In genomic region chr17:57283203-57283971, GRCh38 we compare ENCODE assay signal across 19 cellular contexts. TPM values are rescaled to one million over a fixed set of nuclear protein-coding genes. Genes with fewer than 3 reads are reported as not detected.
A peak's percentile ranks its signal among the peaks of the same experiment; 100 is the strongest.
DNase-seq lines count a peak whose midpoint lies in the region; ATAC-seq, FAIRE-seq and TF ChIP-seq lines count a peak whose summit lies in the region.
"Had no signal": no experiment of that assay in that cellular context is flagged by ENCODE, and none has a peak within 500 bp of the region (broad histone marks: within the 10 kb centered on the region; RNA-seq: fewer than 3 reads in every experiment).

No MANE protein-coding gene starts in this region.

- H3K23ac ChIP-seq in H1 (ENCODE audit: insufficient read length) (no peak overlapping the region), trophoblast cell (ENCODE audit: low read length) (no peak overlapping the region)

- no peaks in the 10 kb centered on the region for H3K9me2 ChIP-seq in OCI-LY1 (ENCODE audit: low read depth, low read length)

- no peaks in the 10 kb centered on the region for H3F3A ChIP-seq in OCI-LY1 (ENCODE audit: insufficient read depth, low read length)

- H3K9me3 ChIP-seq in OCI-LY1 (ENCODE audit: low read length) (no peaks in the 10 kb centered on the region), H1 (ENCODE audit: insufficient read depth in 2 of 2, low read depth in 1 of 2, low read length in 1 of 2) (no peaks in the 10 kb centered on the region), trophoblast cell (ENCODE audit: insufficient read depth, low read depth, low read length) (no peaks in the 10 kb centered on the region)
- H3K9me3 ChIP-seq: A549, prostate gland had no signal

- H2AK5ac ChIP-seq in H1 (ENCODE audit: low read depth, low read length): no peak overlapping the region
- H2AK5ac ChIP-seq in trophoblast cell (ENCODE audit: low read length): peak overlapping the region; percentile 46

- no peaks in the 10 kb centered on the region for H3K27me3 ChIP-seq in OCI-LY1 (ENCODE audit: insufficient read depth, low read length)
- no peaks in the 10 kb centered on the region for H3K27me3 ChIP-seq in H1 (replicated peaks in 1 of 4; ENCODE audit: control insufficient read depth in 3 of 4, extremely low read depth in 1 of 4, insufficient read depth in 3 of 4, low read length in 3 of 4)
- H3K27me3 ChIP-seq in trophoblast cell (ENCODE audit: insufficient read depth, low read length): no peaks in the 10 kb centered on the region

- peak overlapping the region; percentile 29; the same call in 1 of the 2 replicates for H3K18ac ChIP-seq in H1 (ENCODE audit: extremely low read depth, low read length)
- H3K18ac ChIP-seq in trophoblast cell (ENCODE audit: low read length): no peak overlapping the region

- peaks cover 64% of the 10 kb centered on the region for H3K36me3 Mint-ChIP-seq in activated CD4-positive, alpha-beta memory T cell treated with anti-CD3 and anti-CD28 coated beads, Interleukin-2, amount 10 ng/mL, durations not matched to agents 7 days and 5 days (ENCODE audit: low read depth)
- peaks cover 29% of the 10 kb centered on the region for H3K36me3 Mint-ChIP-seq in activated CD4-positive, alpha-beta memory T cell treated with anti-CD3 and anti-CD28 coated beads for 36 hours

- H2BK5ac ChIP-seq in H1 (ENCODE audit: low read depth, low read length): no peak overlapping the region
- no peak overlapping the region for H2BK5ac ChIP-seq in trophoblast cell (ENCODE audit: low read depth, low read length, poor library complexity)

- WGBS in H1 (ENCODE audit: extremely low coverage in 1 of 2, insufficient coverage in 1 of 2, insufficient read length in 1 of 2, insufficient replicate concordance in 2 of 2, low coverage in 1 of 2, low lambda C conversion rate in 2 of 2, missing lambda C conversion rate in 1 of 2), 2 experiments: 83% methylated on average over 18 of the region's 18 CpGs; no CpG with 5 or more reads in 1 of the 2 experiments
- WGBS in trophoblast cell (ENCODE audit: extremely low coverage, insufficient coverage, insufficient read length): no CpG with 5 or more reads among the region's 18 CpGs

- H3K14ac ChIP-seq in H1 (ENCODE audit: insufficient read length) (no peak overlapping the region), trophoblast cell (ENCODE audit: low read length) (no peak overlapping the region)

- TF ChIP-seq EP300 in H1 (IDR thresholded peaks at IDR 0.05; ENCODE audit: borderline replicate concordance in 1 of 2, low read depth in 2 of 2, low read length in 2 of 2): no peak

- peak overlapping the region; percentile 84 for H3K27ac ChIP-seq in OCI-LY1 (ENCODE audit: low read depth, low read length, poor library complexity, severe bottlenecking)
- no peak overlapping the region for H3K27ac ChIP-seq in H1 (ENCODE audit: low read depth, low read length)
- H3K27ac ChIP-seq in trophoblast cell (ENCODE audit: low read depth, low read length): no peak overlapping the region
- H3K27ac ChIP-seq: A549, SK-N-MC had no signal

- H2AFZ ChIP-seq in OCI-LY1 (ENCODE audit: low read length): no peak overlapping the region
- no peak overlapping the region for H2AFZ ChIP-seq in H1 (ENCODE audit: low read length)
- no peak overlapping the region for H2AFZ ChIP-seq in trophoblast cell (ENCODE audit: insufficient read depth, low read length, poor library complexity)

- no peak for ATAC-seq in GM19395 (IDR thresholded peaks at IDR 0.05; ENCODE audit: unreplicated experiment)
- ATAC-seq: A549 had no signal

- CTCF ChIA-PET in activated CD4-positive, alpha-beta memory T cell treated with anti-CD3 and anti-CD28 coated beads, Interleukin-2, amount 10 ng/mL, durations not matched to agents 7 days and 5 days (lab: Charles Lee): no interaction called here
- CTCF ChIA-PET in activated CD4-positive, alpha-beta memory T cell treated with anti-CD3 and anti-CD28 coated beads for 36 hours (lab: Charles Lee): interaction anchor here (2.4 kb wide), 1 partner anchor 40 kb away, joined by 11 read pairs; no protein-coding TSS in a partner anchor
- CTCF ChIA-PET in H1 (lab: Charles Lee; ENCODE audit: partially characterized antibody): interaction anchor here (0.9 to 2.6 kb wide), 3 partner anchors 13 to 40 kb away, joined by 3 to 8 read pairs (median 4); no protein-coding TSS in a partner anchor

- no peak for TF ChIP-seq CTCF in OCI-LY1 (IDR thresholded peaks at IDR 0.05; ENCODE audit: low read length)
- TF ChIP-seq CTCF in H1 (IDR thresholded peaks at IDR 0.05; ENCODE audit: control extremely low read depth in 1 of 3, insufficient read depth in 1 of 3, low read depth in 1 of 3, low read length in 3 of 3): no peak

- POLR2A ChIA-PET in activated CD4-positive, alpha-beta memory T cell treated with anti-CD3 and anti-CD28 coated beads, Interleukin-2, amount 10 ng/mL, durations not matched to agents 7 days and 5 days (lab: Charles Lee): interaction anchor here (3.3 kb wide), 1 partner anchor 25 kb away, joined by 17 read pairs; no protein-coding TSS in a partner anchor
- POLR2A ChIA-PET in activated CD4-positive, alpha-beta memory T cell treated with anti-CD3 and anti-CD28 coated beads for 36 hours (lab: Charles Lee): no interaction called here
- POLR2A ChIA-PET in H1 (lab: Charles Lee; ENCODE audit: partially characterized antibody): interaction anchor here (1.2 kb wide), 1 partner anchor 8 kb away, joined by 3 read pairs; no protein-coding TSS in a partner anchor

- H4K8ac ChIP-seq in H1 (ENCODE audit: extremely low read depth, insufficient read depth, low read length) (no peak overlapping the region; the same call in 1 of the 2 replicates), trophoblast cell (ENCODE audit: low read depth, low read length) (no peak overlapping the region)

- H3K36me3 ChIP-seq in OCI-LY1 (ENCODE audit: insufficient read depth, low read length) (peaks cover 77% of the 10 kb centered on the region), H1 (ENCODE audit: control insufficient read depth in 2 of 4, insufficient read depth in 4 of 4, low read length in 3 of 4) (peaks cover 0 to 10% (median 3%) of the 10 kb centered on the region in 4 experiments; a peak in 2 of 8 replicates), trophoblast cell (ENCODE audit: control insufficient read depth in 1 of 2, insufficient read depth in 2 of 2, low read length in 2 of 2) (peaks cover 25 to 43% of the 10 kb centered on the region in 2 experiments)
- H3K36me3 ChIP-seq: prostate gland had no signal

- no peaks in the 10 kb centered on the region for H3K23me2 ChIP-seq in H1 (ENCODE audit: low read depth, low read length)

- no peak overlapping the region for H4K5ac ChIP-seq in H1 (ENCODE audit: insufficient read length, low read depth, low read length)

- DNase-seq in activated CD4-positive, alpha-beta memory T cell treated with anti-CD3 and anti-CD28 coated beads, Interleukin-2, amount 10 ng/mL, durations not matched to agents 7 days and 5 days: no peak
- no peak for DNase-seq in activated CD4-positive, alpha-beta memory T cell treated with anti-CD3 and anti-CD28 coated beads for 36 hours
- DNase-seq in H1 (ENCODE audit: low read depth in 1 of 2, low spot score in 2 of 2) (no peak), trophoblast cell (no peak), G401 (ENCODE audit: low spot score) (no peak), NCI-H748 (lab: John Stamatoyannopoulos, UW; ENCODE audit: unreplicated experiment) (no peak)
- DNase-seq: activated CD8-positive, alpha-beta memory T cell treated with anti-CD3 and anti-CD28 coated beads, Interleukin-2, amount 50 U/mL, for 4 hours; erythroblast; Karpas-422; kidney glomerular epithelial cell; NCI-H1417 treated with DMSO at 0.1 percent for 48 hours; NCI-H510A; stimulated activated CD4-positive, alpha-beta T cell treated with anti-CD3 and anti-CD28 coated beads, Interleukin-15, amount 100 ng/mL, for 24 hours had no signal

- H3K79me1 ChIP-seq in H1 (ENCODE audit: low read depth, low read length) (peaks cover 19% of the 10 kb centered on the region), trophoblast cell (ENCODE audit: low read length) (peaks cover 2% of the 10 kb centered on the region)

- TF ChIP-seq POLR2A in H1 (IDR thresholded peaks at IDR 0.05; ENCODE audit: control extremely low read depth in 1 of 2, low read depth in 2 of 2, low read length in 2 of 2): no peak

- no peak overlapping the region for H2BK15ac ChIP-seq in H1 (ENCODE audit: low read length)

- intact Hi-C loops in activated CD4-positive, alpha-beta memory T cell treated with anti-CD3 and anti-CD28 coated beads for 36 hours (cut with micrococcal nuclease): no loop called here

- H3K27me3 Mint-ChIP-seq in activated CD4-positive, alpha-beta memory T cell treated with anti-CD3 and anti-CD28 coated beads, Interleukin-2, amount 10 ng/mL, durations not matched to agents 7 days and 5 days: no peaks in the 10 kb centered on the region
- no peaks in the 10 kb centered on the region for H3K27me3 Mint-ChIP-seq in activated CD4-positive, alpha-beta memory T cell treated with anti-CD3 and anti-CD28 coated beads for 36 hours

- no peak overlapping the region for H3K4ac ChIP-seq in H1 (replicated peaks; ENCODE audit: insufficient read length, low read depth, low read length)
- H3K4ac ChIP-seq in trophoblast cell (ENCODE audit: low read depth, low read length): no peak overlapping the region

- TF ChIP-seq RAD21 in H1 (IDR thresholded peaks at IDR 0.05 in 1 of 2, conservative IDR thresholded peaks at IDR 0.05 in 1 of 2; ENCODE audit: low read depth in 2 of 2, low read length in 2 of 2): no peak

- H2BK12ac ChIP-seq in H1 (ENCODE audit: low read depth, low read length): no peak overlapping the region
- H2BK12ac ChIP-seq in trophoblast cell (ENCODE audit: low read length): peak overlapping the region; percentile 39

- peaks cover 56% of the 10 kb centered on the region for H3K79me2 ChIP-seq in OCI-LY1 (ENCODE audit: insufficient read depth, low read length)
- peaks cover 0 to 43% of the 10 kb centered on the region in 2 experiments; a peak in 3 of 4 replicates for H3K79me2 ChIP-seq in H1 (ENCODE audit: control insufficient read depth in 1 of 2, insufficient read depth in 2 of 2, low read length in 2 of 2)
- no peaks in the 10 kb centered on the region for H3K79me2 ChIP-seq in trophoblast cell (ENCODE audit: control insufficient read depth, insufficient read depth, low read length, poor library complexity)

- H3K4me3 Mint-ChIP-seq in activated CD4-positive, alpha-beta memory T cell treated with anti-CD3 and anti-CD28 coated beads, Interleukin-2, amount 10 ng/mL, durations not matched to agents 7 days and 5 days: no peak overlapping the region
- no peak overlapping the region for H3K4me3 Mint-ChIP-seq in activated CD4-positive, alpha-beta memory T cell treated with anti-CD3 and anti-CD28 coated beads for 36 hours

- no peak overlapping the region for H4K91ac ChIP-seq in H1 (replicated peaks; ENCODE audit: insufficient read length, low read length)
- no peak overlapping the region for H4K91ac ChIP-seq in trophoblast cell (ENCODE audit: low read depth, low read length)

- no peak overlapping the region for H2BK20ac ChIP-seq in H1 (ENCODE audit: low read length)

- H3K4me1 Mint-ChIP-seq in activated CD4-positive, alpha-beta memory T cell treated with anti-CD3 and anti-CD28 coated beads, Interleukin-2, amount 10 ng/mL, durations not matched to agents 7 days and 5 days: peaks cover 93% of the 10 kb centered on the region
- peaks cover 82% of the 10 kb centered on the region for H3K4me1 Mint-ChIP-seq in activated CD4-positive, alpha-beta memory T cell treated with anti-CD3 and anti-CD28 coated beads for 36 hours (ENCODE audit: low read depth)

- no peaks in the 10 kb centered on the region for H3K9me3 Mint-ChIP-seq in activated CD4-positive, alpha-beta memory T cell treated with anti-CD3 and anti-CD28 coated beads, Interleukin-2, amount 10 ng/mL, durations not matched to agents 7 days and 5 days
- H3K9me3 Mint-ChIP-seq in activated CD4-positive, alpha-beta memory T cell treated with anti-CD3 and anti-CD28 coated beads for 36 hours: no peaks in the 10 kb centered on the region

- H3K27ac Mint-ChIP-seq in activated CD4-positive, alpha-beta memory T cell treated with anti-CD3 and anti-CD28 coated beads, Interleukin-2, amount 10 ng/mL, durations not matched to agents 7 days and 5 days: peak overlapping the region; percentile 88
- no peak overlapping the region for H3K27ac Mint-ChIP-seq in activated CD4-positive, alpha-beta memory T cell treated with anti-CD3 and anti-CD28 coated beads for 36 hours

- H3K9ac ChIP-seq in OCI-LY1 (ENCODE audit: low read length) (no peak overlapping the region), H1 (replicated peaks in 1 of 4; ENCODE audit: extremely low read depth in 1 of 4, low read depth in 3 of 4, low read length in 3 of 4) (no peak overlapping the region), trophoblast cell (ENCODE audit: low read length) (no peak overlapping the region)

- no peak for FAIRE-seq in H1 (lab: Jason Lieb, UNC)
- FAIRE-seq: A549, G401.6 had no signal

- no peak overlapping the region for H3K4me3 ChIP-seq in OCI-LY1 (ENCODE audit: low read depth, low read length, poor library complexity, severe bottlenecking)
- no peak overlapping the region for H3K4me3 ChIP-seq in H1 (ENCODE audit: extremely low read depth in 1 of 4, insufficient read depth in 2 of 4, low read depth in 3 of 4, low read length in 4 of 4)
- no peak overlapping the region for H3K4me3 ChIP-seq in trophoblast cell (ENCODE audit: low read depth, low read length)
- H3K4me3 ChIP-seq: A549, prostate gland, SK-N-MC had no signal

- no peak overlapping the region for H3K4me2 ChIP-seq in OCI-LY1 (ENCODE audit: low read length)
- no peak overlapping the region for H3K4me2 ChIP-seq in H1 (ENCODE audit: insufficient read depth in 1 of 2, low read depth in 2 of 2, low read length in 2 of 2)
- no peak overlapping the region for H3K4me2 ChIP-seq in trophoblast cell (ENCODE audit: low read length)
- H3K4me2 ChIP-seq: A549 had no signal

- H2BK120ac ChIP-seq in H1 (replicated peaks; ENCODE audit: low read depth, low read length) (no peak overlapping the region), trophoblast cell (ENCODE audit: insufficient read depth, low read length, poor library complexity) (no peak overlapping the region)

- H4K20me1 ChIP-seq in OCI-LY1 (ENCODE audit: insufficient read depth, low read length) (no peaks in the 10 kb centered on the region), H1 (replicated peaks in 1 of 2; ENCODE audit: control insufficient read depth in 1 of 2, insufficient read depth in 2 of 2, low read length in 2 of 2) (peaks cover 23 to 32% of the 10 kb centered on the region in 2 experiments)

- no peak overlapping the region for H3K56ac ChIP-seq in H1 (replicated peaks; ENCODE audit: insufficient read length, low read depth, low read length)

- peaks cover 96% of the 10 kb centered on the region for H3K4me1 ChIP-seq in OCI-LY1 (ENCODE audit: insufficient read depth, low read length, severe bottlenecking)
- H3K4me1 ChIP-seq in H1 (replicated peaks in 1 of 4; ENCODE audit: control insufficient read depth in 3 of 4, insufficient read depth in 4 of 4, low read length in 3 of 4): peaks cover 13 to 33% (median 21%) of the 10 kb centered on the region in 4 experiments; a peak in 6 of 7 replicates
- peaks cover 14 to 16% of the 10 kb centered on the region in 2 experiments for H3K4me1 ChIP-seq in trophoblast cell (ENCODE audit: control insufficient read depth in 1 of 2, insufficient read depth in 2 of 2, low read length in 2 of 2)
- H3K4me1 ChIP-seq: A549 had no signal

- no peak overlapping the region for H4K12ac ChIP-seq in trophoblast cell (ENCODE audit: low read depth, low read length)

- in situ Hi-C loops in G401 (cut with HindIII; ENCODE audit: low sequenced_read_pairs): no loop called here

RNA-seq across cellular contexts. Expression of gene MSI2, which starts 27.1 kb away (rescaled TPM):
- 100 to 1,000 TPM; 107 to 111 TPM for total RNA-seq in activated CD4-positive, alpha-beta memory T cell treated with anti-CD3 and anti-CD28 coated beads, Interleukin-2, amount 10 ng/mL, durations not matched to agents 7 days and 5 days
- total RNA-seq in activated CD4-positive, alpha-beta memory T cell treated with anti-CD3 and anti-CD28 coated beads for 36 hours: 10 to 100 TPM; 65.7 to 71.9 TPM
- total RNA-seq in H1 (2021; fragmentation: NEBNext Ultra II Directional; extraction: Animal tissue kit (Norgen Biotek cat#: 25700)): 73.1 and 80.6 TPM in 2 replicates
- 36.7 and 50.7 TPM in 2 replicates for polyA plus RNA-seq in H1 (2011; rRNA removed)
- 42.1 TPM for polyA plus RNA-seq in H1 (2011; cell fraction: cytosol; rRNA removed)
- 128 TPM for polyA plus RNA-seq in H1 (2011; cell fraction: nucleus; rRNA removed)
- 44.3 to 54.1 TPM (median 46.9 TPM) in 4 replicates for polyA plus RNA-seq in H1 (2012, experiment 1 of 2)
- polyA plus RNA-seq in H1 (2012, experiment 2 of 2): 9.0 TPM
- polyA plus RNA-seq in H1 (2013, experiment 1 of 2): 27.9 TPM
- polyA plus RNA-seq in H1 (2013, experiment 2 of 2): 25.3 TPM
- polyA minus RNA-seq in H1 (2011; rRNA and poly(A)+ RNA removed): 115 and 134 TPM in 2 replicates
- polyA minus RNA-seq in H1 (2011; cell fraction: cytosol; rRNA and poly(A)+ RNA removed): 52.1 TPM
- polyA minus RNA-seq in H1 (2011; cell fraction: nucleus; rRNA and poly(A)+ RNA removed): 164 TPM
- 41.6 and 44.9 TPM in 2 replicates for polyA plus RNA-seq in trophoblast cell (2013)
- 48.1 and 75.0 TPM in 2 replicates for total RNA-seq in G401 (2014; rRNA removed; shearing (Covaris generic))
